Comparison of ENCODE assay signal across 25 cellular contexts in the genomic region with DNA sequence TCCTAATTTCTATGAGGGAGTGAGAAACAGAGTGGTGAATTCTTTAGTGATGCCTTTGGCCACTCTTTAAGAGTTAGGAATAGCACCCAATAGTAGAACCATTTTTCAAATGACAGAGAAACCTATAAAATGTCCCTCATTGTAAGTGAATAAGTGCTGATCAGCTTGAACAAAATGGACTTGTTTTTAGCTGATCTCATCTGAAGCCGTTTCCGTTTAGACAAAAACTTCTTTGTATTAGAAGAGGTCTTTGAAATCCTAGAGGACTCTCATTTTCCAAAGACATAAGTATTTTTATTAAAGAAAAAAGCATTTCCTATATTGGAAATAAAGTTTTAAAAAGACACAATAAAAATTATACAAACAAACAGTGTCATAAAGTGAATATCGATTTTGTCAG.
DNase-seq lines count a peak whose midpoint lies in the region; ATAC-seq, FAIRE-seq and TF ChIP-seq lines count a peak whose summit lies in the region.
"Had no signal": no experiment of that assay in that cellular context is flagged by ENCODE, and none has a peak within 500 bp of the region (broad histone marks: within the 10 kb centered on the region; RNA-seq: fewer than 3 reads in every experiment).

No MANE protein-coding gene starts in this region.

- no peak for TF ChIP-seq CTCF in A549 (IDR thresholded peaks at IDR 0.05)
- no peak for TF ChIP-seq CTCF in KMS-11 (conservative IDR thresholded peaks at IDR 0.05; ENCODE audit: low read depth, low read length)
- no peak for TF ChIP-seq CTCF in mammary epithelial cell (conservative IDR thresholded peaks at IDR 0.05 in 1 of 2, IDR thresholded peaks at IDR 0.05 in 1 of 2; ENCODE audit: extremely low read depth in 1 of 2, insufficient read depth in 1 of 2, low read depth in 1 of 2, low read length in 2 of 2)
- TF ChIP-seq CTCF in neural crest cell (conservative IDR thresholded peaks at IDR 0.05): no peak
- no peak for TF ChIP-seq CTCF in MM.1S (IDR thresholded peaks at IDR 0.05; ENCODE audit: low read length)

- no peaks in the 10 kb centered on the region for H3K27me3 Mint-ChIP-seq in neural crest cell (ENCODE audit: low read depth)

- DNase-seq in A549 (ENCODE audit: low read depth in 1 of 2, low spot score in 1 of 2) (no peak), mammary epithelial cell (no peak), neural crest cell (ENCODE audit: low read depth, low spot score) (no peak), CD1c-positive myeloid dendritic cell (ENCODE audit: extremely low spot score) (no peak), MM.1S (no peak), NCI-H1930 (lab: John Stamatoyannopoulos, UW) (no peak)
- DNase-seq: CD4-positive, CD25-positive, alpha-beta regulatory T cell; COR-L47; DMS79; GM23248; H9; HFFc6; NCI-H1092; NCI-H1436; NCI-H187 treated with DMSO at 0.1 percent for 48 hours; NCI-H2227 treated with DMSO at 0.1 percent for 48 hours; NCI-H510A treated with DMSO at 0.1 percent for 48 hours; NCI-H748 treated with DMSO at 0.1 percent for 48 hours; Peyer's patch had no signal

- H4K20me1 ChIP-seq in KMS-11 (ENCODE audit: insufficient read depth) (no peaks in the 10 kb centered on the region), mammary epithelial cell (ENCODE audit: insufficient read depth, low read length) (no peaks in the 10 kb centered on the region), MM.1S (ENCODE audit: insufficient read depth, low read length) (no peaks in the 10 kb centered on the region)

- H3K9me2 ChIP-seq in MM.1S (replicated peaks; ENCODE audit: insufficient read depth, low read length): no peaks in the 10 kb centered on the region

- peaks cover 4% of the 10 kb centered on the region for H3K36me3 Mint-ChIP-seq in neural crest cell (ENCODE audit: low read depth)
- H3K36me3 Mint-ChIP-seq: CD4-positive, CD25-positive, alpha-beta regulatory T cell had no signal

- H2AFZ ChIP-seq in KMS-11 (ENCODE audit: low read depth): peak overlapping the region; percentile 79; the same call in 1 of the 2 replicates
- no peak overlapping the region for H2AFZ ChIP-seq in mammary epithelial cell (ENCODE audit: low read depth, low read length)
- H2AFZ ChIP-seq in MM.1S (ENCODE audit: low read length): no peak overlapping the region
- H2AFZ ChIP-seq: GM23248 had no signal

- peaks cover 4% of the 10 kb centered on the region for H3K9me3 Mint-ChIP-seq in neural crest cell
- H3K9me3 Mint-ChIP-seq: H9, HFFc6 had no signal

- no peak overlapping the region for H3K9ac ChIP-seq in KMS-11
- no peak overlapping the region for H3K9ac ChIP-seq in mammary epithelial cell (ENCODE audit: insufficient read depth, low read length)
- no peak overlapping the region for H3K9ac ChIP-seq in MM.1S (ENCODE audit: low read length)
- H3K9ac ChIP-seq: GM23248 had no signal

- POLR2A ChIA-PET in A549 (lab: Yijun Ruan, JAX): no interaction called here

- peak overlapping the region; percentile 63 for H3K4me3 Mint-ChIP-seq in neural crest cell
- H3K4me3 Mint-ChIP-seq: CD4-positive, CD25-positive, alpha-beta regulatory T cell; H9; HFFc6 had no signal

- WGBS in A549 (ENCODE audit: missing lambda C conversion rate): 88% methylated on average over 3 of the region's 3 CpGs
- WGBS in mammary epithelial cell (ENCODE audit: low coverage, missing lambda C conversion rate): 36% methylated on average over 3 of the region's 3 CpGs

- TF ChIP-seq EP300 in A549 (IDR thresholded peaks at IDR 0.05): no peak

- peak; percentile 13 for FAIRE-seq in A549 (lab: Jason Lieb, UNC)
- FAIRE-seq: A204.1 had no signal

- dilution Hi-C loops in mammary epithelial cell (cut with HindIII; ENCODE audit: low sequenced_read_pairs): loop anchor here (10.0 to 25.0 kb wide), 4 partner anchors 112 to 987 kb away; no protein-coding TSS in a partner anchor

- H3K79me2 ChIP-seq in KMS-11 (ENCODE audit: insufficient read depth, low read depth) (no peaks in the 10 kb centered on the region), mammary epithelial cell (ENCODE audit: insufficient read depth, low read length) (no peaks in the 10 kb centered on the region), MM.1S (ENCODE audit: low read length) (no peaks in the 10 kb centered on the region)

- peaks cover 65% of the 10 kb centered on the region for H3K4me1 Mint-ChIP-seq in neural crest cell
- H3K4me1 Mint-ChIP-seq: CD4-positive, CD25-positive, alpha-beta regulatory T cell; H9 had no signal

- BruUV-seq in mammary epithelial cell (replicated peaks; lab: Mats Ljungman, UMichigan): no TSS peak

- in situ Hi-C loops in mammary epithelial cell (cut with MboI; ENCODE audit: low sequenced_read_pairs in 2 of 2): loop anchor here (5.0 to 25.0 kb wide), 3 partner anchors 742 to 1012 kb away; a partner anchor contains a TSS

- H3K4me3 ChIP-seq in A549 (no peak overlapping the region), KMS-11 (IDR thresholded peaks at IDR 0.05; ENCODE audit: insufficient read depth, low read depth, low read length) (no peak overlapping the region), mammary epithelial cell (replicated peaks in 1 of 3; ENCODE audit: insufficient read depth in 1 of 3, low read depth in 2 of 3, low read length in 3 of 3) (no peak overlapping the region), MM.1S (ENCODE audit: low read length) (no peak overlapping the region)
- H3K4me3 ChIP-seq: GM23248, Peyer's patch, SK-N-MC had no signal

- peak overlapping the region; percentile 98 for H3K27ac Mint-ChIP-seq in neural crest cell (ENCODE audit: unreplicated experiment)
- H3K27ac Mint-ChIP-seq: CD4-positive, CD25-positive, alpha-beta regulatory T cell; H9; HFFc6 had no signal

- TF ChIP-seq POLR2A in A549 (IDR thresholded peaks at IDR 0.05; ENCODE audit: low read length): no peak

- CTCF ChIA-PET in A549 (lab: Yijun Ruan, JAX): interaction anchor here (0.7 to 1.4 kb wide), 2 partner anchors 8 to 503 kb away, joined by 3 to 4 read pairs; no protein-coding TSS in a partner anchor
- CTCF ChIA-PET in mammary epithelial cell (lab: Charles Lee; ENCODE audit: low non-redundant PET): no interaction called here

- H3K4me2 ChIP-seq in A549: no peak overlapping the region
- H3K4me2 ChIP-seq in KMS-11: peak overlapping the region; percentile 66
- H3K4me2 ChIP-seq in mammary epithelial cell (ENCODE audit: insufficient read depth, low read depth, low read length): no peak overlapping the region
- no peak overlapping the region for H3K4me2 ChIP-seq in MM.1S (ENCODE audit: low read depth, low read length)

- H3K4me1 ChIP-seq in A549 (peaks cover 28% of the 10 kb centered on the region), KMS-11 (ENCODE audit: low read depth, poor library complexity, severe bottlenecking) (peaks cover 64% of the 10 kb centered on the region), mammary epithelial cell (ENCODE audit: insufficient read depth, low read length) (peaks cover 26% of the 10 kb centered on the region), MM.1S (ENCODE audit: low read length) (peaks cover 13% of the 10 kb centered on the region)

- no peak for ATAC-seq in A549
- ATAC-seq in GM21367 (IDR thresholded peaks at IDR 0.05; ENCODE audit: unreplicated experiment): no peak
- ATAC-seq: Right ventricle myocardium inferior had no signal

- no peak overlapping the region for H3K27ac ChIP-seq in A549
- peak overlapping the region; percentile 65; the same call in 1 of the 2 replicates for H3K27ac ChIP-seq in KMS-11
- peak overlapping the region; percentile 96 for H3K27ac ChIP-seq in mammary epithelial cell (ENCODE audit: insufficient read depth, low read depth, low read length)
- H3K27ac ChIP-seq in MM.1S (ENCODE audit: low read length): no peak overlapping the region
- H3K27ac ChIP-seq: GM23248, Peyer's patch, SK-N-MC had no signal

- no peaks in the 10 kb centered on the region for H3K9me3 ChIP-seq in A549
- H3K9me3 ChIP-seq in mammary epithelial cell (replicated peaks; ENCODE audit: insufficient read depth, low read length): no peaks in the 10 kb centered on the region
- no peaks in the 10 kb centered on the region for H3K9me3 ChIP-seq in MM.1S (replicated peaks; ENCODE audit: insufficient read depth, low read length)
- H3K9me3 ChIP-seq: BE2C, Peyer's patch had no signal

- H3F3A ChIP-seq in MM.1S (ENCODE audit: insufficient read depth, low read length): peaks cover 3% of the 10 kb centered on the region; the same call in 1 of the 2 replicates

- H3K27me3 ChIP-seq in KMS-11 (ENCODE audit: insufficient read depth, low read depth) (no peaks in the 10 kb centered on the region), mammary epithelial cell (ENCODE audit: insufficient read depth, low read length) (no peaks in the 10 kb centered on the region), MM.1S (replicated peaks; ENCODE audit: insufficient read depth, low read length) (no peaks in the 10 kb centered on the region)
- H3K27me3 ChIP-seq: BE2C, Peyer's patch had no signal

- no peak for TF ChIP-seq RAD21 in A549 (conservative IDR thresholded peaks at IDR 0.05 in 1 of 2, IDR thresholded peaks at IDR 0.05 in 1 of 2)

- no peaks in the 10 kb centered on the region for H3K36me3 ChIP-seq in KMS-11 (ENCODE audit: insufficient read depth)
- peaks cover 9% of the 10 kb centered on the region for H3K36me3 ChIP-seq in mammary epithelial cell (ENCODE audit: insufficient read depth, low read length)
- no peaks in the 10 kb centered on the region for H3K36me3 ChIP-seq in MM.1S (replicated peaks; ENCODE audit: insufficient read depth, low read length)
- H3K36me3 ChIP-seq: Peyer's patch had no signal

- intact Hi-C loops in mammary epithelial cell (cut with micrococcal nuclease): loop anchor here (5.0 to 10.0 kb wide), 6 partner anchors 82 to 1015 kb away; no protein-coding TSS in a partner anchor

TF ChIP-seq in A549, 52 proteins besides CTCF, POLR2A, EP300 and RAD21 (continues in another document):
- TF ChIP-seq ZSCAN20 (CRISPR knock-in tag; IDR thresholded peaks at IDR 0.05) (no peak), GATA3 (IDR thresholded peaks at IDR 0.05; ENCODE audit: borderline replicate concordance) (no peak), FOSB (CRISPR knock-in tag; IDR thresholded peaks at IDR 0.05) (no peak)
- TF ChIP-seq, protein P1, sequence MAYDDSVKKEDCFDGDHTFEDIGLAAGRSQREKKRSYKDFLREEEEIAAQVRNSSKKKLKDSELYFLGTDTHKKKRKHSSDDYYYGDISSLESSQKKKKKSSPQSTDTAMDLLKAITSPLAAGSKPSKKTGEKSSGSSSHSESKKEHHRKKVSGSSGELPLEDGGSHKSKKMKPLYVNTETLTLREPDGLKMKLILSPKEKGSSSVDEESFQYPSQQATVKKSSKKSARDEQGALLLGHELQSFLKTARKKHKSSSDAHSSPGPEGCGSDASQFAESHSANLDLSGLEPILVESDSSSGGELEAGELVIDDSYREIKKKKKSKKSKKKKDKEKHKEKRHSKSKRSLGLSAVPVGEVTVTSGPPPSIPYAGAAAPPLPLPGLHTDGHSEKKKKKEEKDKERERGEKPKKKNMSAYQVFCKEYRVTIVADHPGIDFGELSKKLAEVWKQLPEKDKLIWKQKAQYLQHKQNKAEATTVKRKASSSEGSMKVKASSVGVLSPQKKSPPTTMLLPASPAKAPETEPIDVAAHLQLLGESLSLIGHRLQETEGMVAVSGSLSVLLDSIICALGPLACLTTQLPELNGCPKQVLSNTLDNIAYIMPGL (CRISPR knock-in tag; IDR thresholded peaks at IDR 0.05; ENCODE audit: borderline replicate concordance): no peak
- TF ChIP-seq, protein P2, sequence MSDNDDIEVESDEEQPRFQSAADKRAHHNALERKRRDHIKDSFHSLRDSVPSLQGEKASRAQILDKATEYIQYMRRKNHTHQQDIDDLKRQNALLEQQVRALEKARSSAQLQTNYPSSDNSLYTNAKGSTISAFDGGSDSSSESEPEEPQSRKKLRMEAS (IDR thresholded peaks at IDR 0.05): no peak

Comparison
In these comparisons a context has a peak if more than half of its experiments do, and no peak if none do; other contexts are left out.
1. H3K27ac ChIP-seq: peak in KMS-11 (single experiment) and mammary epithelial cell (single experiment); none in A549 (0 of 2) and MM.1S (single experiment).